Comparison of ENCODE assay signal across 32 cellular contexts in genomic region chr6:141824258-141824795, GRCh38.
"Had no signal": no experiment of that assay in that cellular context is flagged by ENCODE, and none has a peak within 500 bp of the region (broad histone marks: within the 10 kb centered on the region; RNA-seq: fewer than 3 reads in every experiment).

No MANE protein-coding gene starts in this region.

- H3K4me1 Mint-ChIP-seq: activated naive CD4-positive, alpha-beta T cell treated with anti-CD3 and anti-CD28 coated beads, Interleukin-2, amount 50 U/mL, for 24 hours had no signal

- H3K27me3 Mint-ChIP-seq: activated naive CD4-positive, alpha-beta T cell treated with anti-CD3 and anti-CD28 coated beads, Interleukin-2, amount 50 U/mL, for 24 hours had no signal

- ATAC-seq: activated CD4-positive, CD25-positive, alpha-beta regulatory T cell treated with anti-CD3 and anti-CD28 coated beads, Interleukin-2, amount 50 U/mL, for 24 hours; activated CD8-positive, alpha-beta T cell treated with anti-CD3 and anti-CD28 coated beads, Interleukin-2, amount 10 ng/mL, durations not matched to agents 7 days and 5 days; body of pancreas; Panc1; SK-N-SH treated with all-trans-retinoic acid at 6 μM for 48 hours had no signal

- H3K4me3 ChIP-seq: ascending aorta, body of pancreas, SJCRH30 had no signal

- H3K27ac Mint-ChIP-seq: activated CD8-positive, alpha-beta T cell treated with anti-CD3 and anti-CD28 coated beads, Interleukin-2, amount 10 ng/mL, durations not matched to agents 7 days and 5 days; activated naive CD4-positive, alpha-beta T cell treated with anti-CD3 and anti-CD28 coated beads, Interleukin-2, amount 50 U/mL, for 24 hours; activated T-helper 1 cell treated with anti-CD3 and anti-CD28 coated beads, Interleukin-12 subunit alpha, Interleukin-12 subunit beta, Interleukin-2, Interleukin-4 antibody, amounts not matched to agents 30 ng/mL and 10 ng/mL and 1 ng/mL, durations not matched to agents 14 hours and 24 hours and 36 hours; T-helper 2 cell treated with Interferon-gamma antibody and Interleukin-4, amounts not matched to agents 5 μg/mL and 100 μg/mL, for 36 hours had no signal

- H3K36me3 ChIP-seq: ascending aorta, SJCRH30 had no signal

- H3K27me3 ChIP-seq: ascending aorta, body of pancreas, SJCRH30 had no signal

- H3K27ac ChIP-seq: ascending aorta, body of pancreas, RWPE1, SJCRH30 had no signal

- H3K4me3 Mint-ChIP-seq: activated CD8-positive, alpha-beta T cell treated with anti-CD3 and anti-CD28 coated beads, Interleukin-2, amount 10 ng/mL, durations not matched to agents 7 days and 5 days; activated naive CD4-positive, alpha-beta T cell treated with anti-CD3 and anti-CD28 coated beads, Interleukin-2, amount 50 U/mL, for 24 hours; activated T-helper 1 cell treated with anti-CD3 and anti-CD28 coated beads, Interleukin-12 subunit alpha, Interleukin-12 subunit beta, Interleukin-2, Interleukin-4 antibody, amounts not matched to agents 30 ng/mL and 10 ng/mL and 1 ng/mL, durations not matched to agents 14 hours and 24 hours and 36 hours; T-helper 2 cell treated with Interferon-gamma antibody and Interleukin-4, amounts not matched to agents 5 μg/mL and 100 μg/mL, for 36 hours had no signal

- H3K36me3 Mint-ChIP-seq: activated naive CD4-positive, alpha-beta T cell treated with anti-CD3 and anti-CD28 coated beads, Interleukin-2, amount 50 U/mL, for 24 hours had no signal

- H3K4me1 ChIP-seq: ascending aorta, body of pancreas, SJCRH30 had no signal

- H3K9me3 ChIP-seq: ascending aorta, body of pancreas, SJCRH30 had no signal

- DNase-seq: activated CD4-positive, alpha-beta T cell treated with anti-CD3 and anti-CD28 coated beads for 4 hours; activated CD4-positive, alpha-beta T cell treated with anti-CD3 and anti-CD28 coated beads, Interleukin-2, amount 50 U/mL, for 4 hours; activated CD8-positive, alpha-beta memory T cell treated with anti-CD3 and anti-CD28 coated beads, Interleukin-2, amount 50 U/mL, for 48 hours; activated CD8-positive, alpha-beta T cell treated with anti-CD3 and anti-CD28 coated beads, Interleukin-2, amount 10 ng/mL, durations not matched to agents 7 days and 5 days; activated effector memory CD4-positive, alpha-beta T cell treated with Interleukin-2 at 50 U/mL for 16 hours; activated naive CD4-positive, alpha-beta T cell; activated T-cell treated with anti-CD3 and anti-CD28 coated beads, Interleukin-2, amount 50 U/mL, for 1 hour; amniotic stem cell; body of pancreas; cerebellar nuclear complex; KG1; NCI-H1092; NCI-H1417; NCI-H1694; NCI-H2029; NCI-H2107; NCI-H2171 treated with DMSO at 0.1 percent for 48 hours; NCI-H345; NCI-H510A; NCI-H526 treated with DMSO at 0.1 percent for 48 hours; NCI-H82; Right ventricle myocardium superior; SJCRH30; SW 1271 had no signal

- H3K9me3 Mint-ChIP-seq: activated T-helper 1 cell treated with anti-CD3 and anti-CD28 coated beads, Interleukin-12 subunit alpha, Interleukin-12 subunit beta, Interleukin-2, Interleukin-4 antibody, amounts not matched to agents 30 ng/mL and 10 ng/mL and 1 ng/mL, durations not matched to agents 14 hours and 24 hours and 36 hours had no signal
